8 cellular contexts compared by ENCODE assay signal in the genomic region with DNA sequence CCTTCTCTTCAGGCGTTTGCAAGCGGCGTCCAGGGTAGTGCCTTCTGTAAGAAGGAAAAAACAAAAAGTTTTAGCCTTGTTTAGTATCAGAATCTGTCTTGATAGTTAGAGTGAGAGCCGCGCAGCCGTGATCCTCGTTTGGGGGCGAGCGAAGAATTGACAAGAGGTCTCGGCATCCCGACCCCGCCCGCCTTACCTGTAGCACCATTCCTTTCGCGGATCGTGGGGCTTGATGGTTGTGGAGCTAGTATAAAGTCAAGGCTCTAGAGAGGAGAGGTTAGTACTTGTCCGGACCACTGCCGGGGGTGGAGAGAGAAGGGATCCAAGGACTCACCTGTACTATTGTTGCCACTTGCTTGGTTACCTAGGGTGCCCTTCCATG. TPM values are rescaled to one million over a fixed set of nuclear protein-coding genes. Genes with fewer than 3 reads are reported as not detected.
A peak's percentile ranks its signal among the peaks of the same experiment; 100 is the strongest.
DNase-seq lines count a peak whose midpoint lies in the region; ATAC-seq, FAIRE-seq and TF ChIP-seq lines count a peak whose summit lies in the region.

No MANE protein-coding gene starts in this region.

- H3K4me2 ChIP-seq in endothelial cell of umbilical vein (ENCODE audit: insufficient read depth, low read length): peak overlapping the region; percentile 96

- TF ChIP-seq CTCF in endothelial cell of umbilical vein (IDR thresholded peaks at IDR 0.05; ENCODE audit: extremely low read depth in 1 of 2, insufficient read depth in 1 of 2, low read depth in 1 of 2, low read length in 2 of 2) (no peak), type B pancreatic cell (conservative IDR thresholded peaks at IDR 0.05) (no peak), GM13976 (IDR thresholded peaks at IDR 0.05; ENCODE audit: borderline replicate concordance, control extremely low read depth, extremely low read depth, insufficient read depth, missing control alignments) (no peak)

- H3K27me3 ChIP-seq in HUES48 (ENCODE audit: control insufficient read depth, insufficient read depth, low read length) (no peaks in the 10 kb centered on the region), endothelial cell of umbilical vein (ENCODE audit: control insufficient read depth in 2 of 2, insufficient read depth in 2 of 2, low read length in 2 of 2) (no peaks in the 10 kb centered on the region)

- H3K27ac Mint-ChIP-seq in naive thymus-derived CD8-positive, alpha-beta T cell: peak overlapping the region; percentile 90 to 99 (median 96)
- peak overlapping the region; percentile 93 for H3K27ac Mint-ChIP-seq in type B pancreatic cell

- peak overlapping the region; percentile 87 to 99 (median 96) for H3K4me3 Mint-ChIP-seq in naive thymus-derived CD8-positive, alpha-beta T cell
- H3K4me3 Mint-ChIP-seq in type B pancreatic cell: peak overlapping the region; percentile 92

- intact Hi-C loops in endothelial cell of umbilical vein (cut with micrococcal nuclease): loop anchor here (5.0 kb wide), 3 partner anchors 155 to 755 kb away; no protein-coding TSS in a partner anchor

- H3K9ac ChIP-seq in HUES48 (ENCODE audit: low read depth, low read length) (peak overlapping the region; percentile 62), endothelial cell of umbilical vein (replicated peaks; ENCODE audit: extremely low read depth, insufficient read depth, low read length) (peak overlapping the region; percentile 72)

- DNase-seq in activated T-cell treated with anti-CD3 and anti-CD28 coated beads for 24 hours (ENCODE audit: low read depth) (peak; percentile 16), endothelial cell of umbilical vein (ENCODE audit: low read depth, low spot score) (no peak), type B pancreatic cell (ENCODE audit: extremely low spot score, unreplicated experiment) (no peak), GM13976 (ENCODE audit: low spot score) (no peak)
- no peak for DNase-seq in activated T-cell treated with anti-CD3 and anti-CD28 coated beads, Interleukin-2, amount 50 U/mL, for 1 hour
- DNase-seq in activated CD4-positive, alpha-beta T cell treated with anti-CD3 and anti-CD28 coated beads for 4 hours: peak; percentile 10 to 14
- DNase-seq in naive thymus-derived CD8-positive, alpha-beta T cell: peak in 5 of 10 donors; percentile 4 to 64 (median 16)

- dilution Hi-C loops in endothelial cell of umbilical vein (cut with MboI; ENCODE audit: extremely low pct_ligation_motif_present, low sequenced_read_pairs): no loop called here

- H3K27me3 Mint-ChIP-seq in naive thymus-derived CD8-positive, alpha-beta T cell: no peaks in the 10 kb centered on the region
- no peaks in the 10 kb centered on the region for H3K27me3 Mint-ChIP-seq in type B pancreatic cell

- peaks cover 20 to 59% (median 46%) of the 10 kb centered on the region in 4 donors for H3K4me1 Mint-ChIP-seq in naive thymus-derived CD8-positive, alpha-beta T cell
- peaks cover 32% of the 10 kb centered on the region for H3K4me1 Mint-ChIP-seq in type B pancreatic cell (ENCODE audit: unreplicated experiment)

- H4K20me1 ChIP-seq in endothelial cell of umbilical vein (replicated peaks; ENCODE audit: control insufficient read depth, extremely low read depth, insufficient read depth, low read length): no peaks in the 10 kb centered on the region

- TF ChIP-seq POLR2A in endothelial cell of umbilical vein (IDR thresholded peaks at IDR 0.05; ENCODE audit: low read depth, low read length): no peak

- no peak for FAIRE-seq in endothelial cell of umbilical vein (lab: Jason Lieb, UNC)

- POLR2A ChIA-PET in endothelial cell of umbilical vein (lab: Charles Lee): no interaction called here
- POLR2A ChIA-PET in naive thymus-derived CD8-positive, alpha-beta T cell (lab: Charles Lee): interaction anchor here (0.6 to 1.4 kb wide), 3 partner anchors 20 to 1383 kb away, joined by 3 to 5 read pairs (median 4); a partner anchor contains a TSS

- BruUV-seq in endothelial cell of umbilical vein (replicated peaks; lab: Mats Ljungman, UMichigan): TSS peak; percentile 59

- H3K4me3 ChIP-seq in HUES48 (ENCODE audit: low read depth, low read length): peak overlapping the region; percentile 89
- peak overlapping the region; percentile 23 to 88 (median 68) for H3K4me3 ChIP-seq in endothelial cell of umbilical vein (replicated peaks in 1 of 3; ENCODE audit: insufficient read depth in 1 of 3, low read depth in 1 of 3, low read length in 3 of 3)

- H2AFZ ChIP-seq in endothelial cell of umbilical vein (ENCODE audit: low read depth, low read length): peak overlapping the region; percentile 60

- peaks cover 0 to 20% (median 0%) of the 10 kb centered on the region in 3 donors for H3K36me3 Mint-ChIP-seq in naive thymus-derived CD8-positive, alpha-beta T cell
- H3K36me3 Mint-ChIP-seq in type B pancreatic cell: peaks cover 13% of the 10 kb centered on the region

- H3K9me3 ChIP-seq in HUES48 (ENCODE audit: control insufficient read depth, insufficient read depth, low read length) (no peaks in the 10 kb centered on the region), endothelial cell of umbilical vein (replicated peaks; ENCODE audit: control insufficient read depth, insufficient read depth, low read length) (no peaks in the 10 kb centered on the region)

- peak overlapping the region; percentile 83 for H3K27ac ChIP-seq in HUES48 (ENCODE audit: low read depth, low read length)
- peak overlapping the region; percentile 12 for H3K27ac ChIP-seq in endothelial cell of umbilical vein (ENCODE audit: insufficient read depth, low read depth, low read length)

- ATAC-seq in naive thymus-derived CD8-positive, alpha-beta T cell: peak; percentile 2

- H3K4me1 ChIP-seq in HUES48 (ENCODE audit: control insufficient read depth, insufficient read depth, low read length) (peaks cover 42% of the 10 kb centered on the region), endothelial cell of umbilical vein (ENCODE audit: control insufficient read depth, extremely low read depth, insufficient read depth, low read length) (peaks cover 15% of the 10 kb centered on the region)

- CTCF ChIA-PET in endothelial cell of umbilical vein (lab: Charles Lee): interaction anchor here (1.4 kb wide), 1 partner anchor 851 kb away, joined by 9 read pairs; no protein-coding TSS in a partner anchor

- H3K36me3 ChIP-seq in HUES48 (ENCODE audit: control insufficient read depth, insufficient read depth, low read length) (peaks cover 2% of the 10 kb centered on the region; the same call in 1 of the 2 replicates), endothelial cell of umbilical vein (ENCODE audit: control insufficient read depth in 2 of 2, extremely low read depth in 1 of 2, insufficient read depth in 2 of 2, low read length in 2 of 2) (no peaks in the 10 kb centered on the region)

- in situ Hi-C loops in GM13976 (cut with MboI; ENCODE audit: low sequenced_read_pairs, unreplicated experiment): no loop called here

- peaks cover 29% of the 10 kb centered on the region for H3K79me2 ChIP-seq in endothelial cell of umbilical vein (ENCODE audit: control insufficient read depth, insufficient read depth, low read length)

- H3K9me1 ChIP-seq in endothelial cell of umbilical vein (replicated peaks; ENCODE audit: control insufficient read depth, extremely low read depth, insufficient read depth, low read length): no peaks in the 10 kb centered on the region

- no peaks in the 10 kb centered on the region for H3K9me3 Mint-ChIP-seq in naive thymus-derived CD8-positive, alpha-beta T cell
- no peaks in the 10 kb centered on the region for H3K9me3 Mint-ChIP-seq in type B pancreatic cell

TF ChIP-seq in endothelial cell of umbilical vein, 7 proteins besides CTCF, POLR2A, EP300 and RAD21:
- TF ChIP-seq JUN (IDR thresholded peaks at IDR 0.05; ENCODE audit: borderline replicate concordance, insufficient read depth, insufficient read length, low read depth) (no peak), MAX (IDR thresholded peaks at IDR 0.05; ENCODE audit: insufficient read depth, insufficient read length) (no peak), EZH2 (IDR thresholded peaks at IDR 0.05; ENCODE audit: borderline replicate concordance, low read depth, low read length, severe bottlenecking) (no peak), MYC (IDR thresholded peaks at IDR 0.05; ENCODE audit: low read depth, low read length) (no peak), GATA2 (IDR thresholded peaks at IDR 0.05; ENCODE audit: insufficient read depth, insufficient read length, low read depth, low read length) (no peak), FOS (IDR thresholded peaks at IDR 0.05; ENCODE audit: borderline replicate concordance, insufficient read depth, low read length) (no peak), POLR2AphosphoS5 (IDR thresholded peaks at IDR 0.05; ENCODE audit: insufficient read depth, low read depth, low read length) (no peak)

RNA-seq across cellular contexts. Expression of gene TMTC3, which starts 0.5 kb away (rescaled TPM):
- total RNA-seq in endothelial cell of umbilical vein: 34.5 and 36.5 TPM in 2 replicates
- polyA plus RNA-seq in endothelial cell of umbilical vein: 6.5 and 7.8 TPM in 2 replicates
- 4.2 and 4.6 TPM in 2 replicates for polyA plus RNA-seq in endothelial cell of umbilical vein (2011; cell fraction: cytosol; rRNA removed)
- polyA plus RNA-seq in endothelial cell of umbilical vein (2011; cell fraction: nucleus; rRNA removed): 5.2 and 7.9 TPM in 2 replicates
- 12.4 and 18.4 TPM in 2 replicates for polyA plus RNA-seq in endothelial cell of umbilical vein (2012)
- polyA minus RNA-seq in endothelial cell of umbilical vein: 68.2 and 81.2 TPM in 2 replicates
- polyA minus RNA-seq in endothelial cell of umbilical vein (2011; cell fraction: cytosol; rRNA and poly(A)+ RNA removed): 26.0 TPM
- 18.0 and 36.4 TPM in 2 replicates for polyA minus RNA-seq in endothelial cell of umbilical vein (2011; cell fraction: nucleus; rRNA and poly(A)+ RNA removed)
- 10 to 100 TPM in 1 of 2 experiments, 1 to 10 TPM in 1; 8.9 to 11.9 TPM for total RNA-seq in naive thymus-derived CD8-positive, alpha-beta T cell
- polyA plus RNA-seq in naive thymus-derived CD8-positive, alpha-beta T cell: 1 to 10 TPM; 1.2 to 2.4 (median 1.3) TPM
- 34.1 and 38.5 TPM in 2 replicates for total RNA-seq in type B pancreatic cell (ENCODE audit: low replicate concordance)

RNA-seq across cellular contexts. Expression of gene CEP290, which starts 0.7 kb away (rescaled TPM):
- total RNA-seq in endothelial cell of umbilical vein (16.5 and 19.1 TPM in 2 replicates), type B pancreatic cell (ENCODE audit: low replicate concordance) (8.0 and 28.5 TPM in 2 replicates)
- polyA plus RNA-seq in endothelial cell of umbilical vein: 2.2 and 3.9 TPM in 2 replicates
- 5.3 and 5.6 TPM in 2 replicates for polyA plus RNA-seq in endothelial cell of umbilical vein (2011; cell fraction: cytosol; rRNA removed)
- polyA plus RNA-seq in endothelial cell of umbilical vein (2011; cell fraction: nucleus; rRNA removed): 18.9 and 22.1 TPM in 2 replicates
- polyA plus RNA-seq in endothelial cell of umbilical vein (2012): 11.5 and 13.2 TPM in 2 replicates
- polyA minus RNA-seq in endothelial cell of umbilical vein: 5.3 and 6.8 TPM in 2 replicates
- 3.3 TPM for polyA minus RNA-seq in endothelial cell of umbilical vein (2011; cell fraction: cytosol; rRNA and poly(A)+ RNA removed)
- 23.9 and 26.5 TPM in 2 replicates for polyA minus RNA-seq in endothelial cell of umbilical vein (2011; cell fraction: nucleus; rRNA and poly(A)+ RNA removed)
- total RNA-seq in naive thymus-derived CD8-positive, alpha-beta T cell: 10 to 100 TPM; 20.5 to 22.3 TPM
- polyA plus RNA-seq in naive thymus-derived CD8-positive, alpha-beta T cell: 1 to 10 TPM; 4.3 to 6.5 (median 4.4) TPM

Comparison
In these comparisons a context has a peak if more than half of its experiments do, and no peak if none do; other contexts are left out.
1. DNase-seq: peak in activated T-cell treated with anti-CD3 and anti-CD28 coated beads for 24 hours (single experiment) and activated CD4-positive, alpha-beta T cell treated with anti-CD3 and anti-CD28 coated beads for 4 hours (2 of 2); none in activated T-cell treated with anti-CD3 and anti-CD28 coated beads, Interleukin-2, amount 50 U/mL, for 1 hour (single experiment), endothelial cell of umbilical vein (single experiment), type B pancreatic cell (single experiment) and GM13976 (single experiment).